12 cellular contexts compared by ENCODE assay signal in the genomic region with DNA sequence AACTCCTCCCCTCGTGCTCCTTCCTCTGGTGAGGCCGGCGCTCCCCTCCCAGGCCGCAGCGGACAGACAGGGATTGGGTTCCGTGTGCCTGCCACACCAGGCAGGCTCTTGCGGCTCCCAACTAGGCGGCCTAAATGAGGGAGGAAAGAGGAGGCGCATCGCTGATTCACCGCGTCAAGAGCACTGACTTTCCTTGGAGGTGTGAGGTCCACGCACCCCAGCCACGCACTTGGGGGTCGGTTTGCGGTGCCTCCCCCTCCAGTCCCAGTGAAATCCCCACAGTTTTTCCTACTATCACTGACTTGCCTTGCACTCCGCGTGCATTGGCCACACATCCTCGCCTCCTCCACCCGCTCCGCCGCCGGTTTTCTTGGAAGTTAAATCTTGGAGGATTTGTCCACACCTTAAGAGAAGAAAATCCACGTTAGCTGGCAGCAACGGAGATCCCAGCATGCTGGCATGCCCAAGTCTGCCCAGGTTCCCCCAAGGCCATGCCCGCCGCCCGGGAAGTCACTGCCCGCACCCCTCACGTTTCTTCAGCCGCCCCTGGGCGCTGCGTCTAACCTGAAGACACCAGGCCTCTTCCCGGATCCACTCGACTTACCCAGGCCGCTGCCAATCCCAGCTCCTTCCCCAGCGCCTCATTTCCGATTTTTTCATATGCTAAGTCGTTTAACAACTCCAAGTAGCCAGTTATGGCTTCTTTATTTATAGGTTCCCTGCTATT. TPM values are rescaled to one million over a fixed set of nuclear protein-coding genes. Genes with fewer than 3 reads are reported as not detected.
A peak's percentile ranks its signal among the peaks of the same experiment; 100 is the strongest.
DNase-seq lines count a peak whose midpoint lies in the region; ATAC-seq and TF ChIP-seq lines count a peak whose summit lies in the region.
"Had no signal": no experiment of that assay in that cellular context is flagged by ENCODE, and none has a peak within 500 bp of the region (broad histone marks: within the 10 kb centered on the region; RNA-seq: fewer than 3 reads in every experiment).

No MANE protein-coding gene starts in this region.

- peaks cover 27% of the 10 kb centered on the region for H3K4me1 Mint-ChIP-seq in T-helper 2 cell treated with Interferon-gamma antibody and Interleukin-4, amounts not matched to agents 5 μg/mL and 100 μg/mL, for 36 hours (ENCODE audit: low read depth)
- H3K4me1 Mint-ChIP-seq in WTC11 (peaks cover 49% of the 10 kb centered on the region), glutamatergic neuron (ENCODE audit: low read depth, unreplicated experiment) (peaks cover 15% of the 10 kb centered on the region)

- peaks cover 71% of the 10 kb centered on the region for H3K27me3 Mint-ChIP-seq in T-helper 2 cell treated with Interferon-gamma antibody and Interleukin-4, amounts not matched to agents 5 μg/mL and 100 μg/mL, for 36 hours (ENCODE audit: low read depth)
- H3K27me3 Mint-ChIP-seq in WTC11 (ENCODE audit: low read depth) (peaks cover 42% of the 10 kb centered on the region), glutamatergic neuron (ENCODE audit: unreplicated experiment) (peaks cover 35% of the 10 kb centered on the region)

- H3K9me3 ChIP-seq in aorta (ENCODE audit: control insufficient read depth, low read length): peaks cover 2% of the 10 kb centered on the region
- H3K9me3 ChIP-seq: colonic mucosa, SJCRH30 had no signal

- intact Hi-C loops in aorta (cut with DNase I): no loop called here

- 17 to 21% methylated on average over 35 to 39 of the region's 39 CpGs for WGBS in aorta, 2 donors

- no peak for ATAC-seq in WTC11
- no peak for ATAC-seq in aorta (ENCODE audit: low FRiP score)

- POLR2A ChIA-PET in WTC11 (lab: Charles Lee): no interaction called here

- no peak overlapping the region for H3K4me3 ChIP-seq in aorta (ENCODE audit: low read length in 2 of 2)

- TF ChIP-seq CTCF in WTC11 (IDR thresholded peaks at IDR 0.05) (no peak), glutamatergic neuron (IDR thresholded peaks at IDR 0.05; ENCODE audit: partially characterized antibody, unreplicated experiment) (no peak)

- CTCF ChIA-PET in WTC11 (lab: Charles Lee): interaction anchor here (0.6 to 2.0 kb wide), 6 partner anchors 9 to 771 kb away, joined by 3 to 8 read pairs (median 4); no protein-coding TSS in a partner anchor

- peaks cover 16% of the 10 kb centered on the region for H3K36me3 Mint-ChIP-seq in T-helper 2 cell treated with Interferon-gamma antibody and Interleukin-4, amounts not matched to agents 5 μg/mL and 100 μg/mL, for 36 hours (ENCODE audit: low read depth)
- H3K36me3 Mint-ChIP-seq in WTC11 (no peaks in the 10 kb centered on the region), glutamatergic neuron (ENCODE audit: unreplicated experiment) (peaks cover 4% of the 10 kb centered on the region)

- peak overlapping the region; percentile 74 for H3K27ac Mint-ChIP-seq in T-helper 2 cell treated with Interferon-gamma antibody and Interleukin-4, amounts not matched to agents 5 μg/mL and 100 μg/mL, for 36 hours
- peak overlapping the region; percentile 97 for H3K27ac Mint-ChIP-seq in WTC11
- H3K27ac Mint-ChIP-seq in glutamatergic neuron (ENCODE audit: unreplicated experiment): no peak overlapping the region

- H3K9me3 Mint-ChIP-seq in T-helper 2 cell treated with Interferon-gamma antibody and Interleukin-4, amounts not matched to agents 5 μg/mL and 100 μg/mL, for 36 hours: peaks cover 20% of the 10 kb centered on the region
- H3K9me3 Mint-ChIP-seq in WTC11 (no peaks in the 10 kb centered on the region), glutamatergic neuron (ENCODE audit: unreplicated experiment) (peaks cover 10% of the 10 kb centered on the region)

- H3K27ac ChIP-seq in aorta (ENCODE audit: low read depth in 1 of 2, low read length in 2 of 2): no peak overlapping the region
- H3K27ac ChIP-seq: colonic mucosa, SJCRH30, tibial artery had no signal

- no peaks in the 10 kb centered on the region for H3K36me3 ChIP-seq in aorta (ENCODE audit: control insufficient read depth in 1 of 2, insufficient read depth in 2 of 2, low read length in 1 of 2)
- H3K36me3 ChIP-seq: colonic mucosa, SJCRH30, tibial artery had no signal

- DNase-seq in T-helper 2 cell treated with Interferon-gamma antibody and Interleukin-4, amounts not matched to agents 5 μg/mL and 100 μg/mL, for 36 hours (ENCODE audit: low spot score): no peak
- no peak for DNase-seq in T-helper 2 cell
- peak; percentile 36 for DNase-seq in WTC11 (ENCODE audit: low spot score)
- peak; percentile 26 for DNase-seq in glutamatergic neuron
- peak; percentile 70 for DNase-seq in retina
- no peak for DNase-seq in aorta
- DNase-seq in HuH-7 (ENCODE audit: low spot score): no peak
- no peak for DNase-seq in NCI-H446 (lab: John Stamatoyannopoulos, UW)
- DNase-seq: colonic mucosa; SJCRH30; stimulated activated CD4-positive, alpha-beta T cell treated with anti-CD3 and anti-CD28 coated beads, Interleukin-4, amount 100 ng/mL, for 1 hour; tibial artery had no signal

- no peaks in the 10 kb centered on the region for H3K27me3 ChIP-seq in aorta (ENCODE audit: control insufficient read depth in 1 of 2, insufficient read depth in 2 of 2, low read length in 1 of 2)
- H3K27me3 ChIP-seq: SJCRH30 had no signal

- no peaks in the 10 kb centered on the region for H3K4me1 ChIP-seq in aorta (ENCODE audit: control insufficient read depth in 1 of 2, insufficient read depth in 2 of 2, low read length in 2 of 2)
- H3K4me1 ChIP-seq: SJCRH30 had no signal

- H3K4me3 Mint-ChIP-seq in T-helper 2 cell treated with Interferon-gamma antibody and Interleukin-4, amounts not matched to agents 5 μg/mL and 100 μg/mL, for 36 hours: peak overlapping the region; percentile 68
- peak overlapping the region; percentile 94 for H3K4me3 Mint-ChIP-seq in WTC11
- peak overlapping the region; percentile 82 for H3K4me3 Mint-ChIP-seq in glutamatergic neuron (ENCODE audit: unreplicated experiment)

TF ChIP-seq in WTC11, 78 proteins besides CTCF, POLR2A, EP300 and RAD21 (continues in another document):
- TF ChIP-seq TEAD1 (CRISPR knock-in tag; IDR thresholded peaks at IDR 0.05) (peak; percentile 7; the same call in 1 of the 2 replicates), ATF1 (CRISPR knock-in tag; IDR thresholded peaks at IDR 0.05) (no peak), FOXK1 (CRISPR knock-in tag; IDR thresholded peaks at IDR 0.05) (no peak), FOXJ3 (CRISPR knock-in tag; IDR thresholded peaks at IDR 0.05; ENCODE audit: borderline replicate concordance) (no peak), FOXP1 (CRISPR knock-in tag; IDR thresholded peaks at IDR 0.05; ENCODE audit: borderline replicate concordance) (no peak), SMAD4 (CRISPR knock-in tag; IDR thresholded peaks at IDR 0.05) (no peak), RELA (CRISPR knock-in tag; IDR thresholded peaks at IDR 0.05; ENCODE audit: borderline replicate concordance) (no peak), SP1 (CRISPR knock-in tag; conservative IDR thresholded peaks at IDR 0.05) (no peak), ETV6 (CRISPR knock-in tag; IDR thresholded peaks at IDR 0.05) (no peak), ZNF396 (CRISPR knock-in tag; IDR thresholded peaks at IDR 0.05; ENCODE audit: borderline replicate concordance) (no peak), ZNF232 (CRISPR knock-in tag; IDR thresholded peaks at IDR 0.05) (0 out of 2 replicates have a peak, but pooled peaks have one; percentile 18)
- TF ChIP-seq, protein P1, sequence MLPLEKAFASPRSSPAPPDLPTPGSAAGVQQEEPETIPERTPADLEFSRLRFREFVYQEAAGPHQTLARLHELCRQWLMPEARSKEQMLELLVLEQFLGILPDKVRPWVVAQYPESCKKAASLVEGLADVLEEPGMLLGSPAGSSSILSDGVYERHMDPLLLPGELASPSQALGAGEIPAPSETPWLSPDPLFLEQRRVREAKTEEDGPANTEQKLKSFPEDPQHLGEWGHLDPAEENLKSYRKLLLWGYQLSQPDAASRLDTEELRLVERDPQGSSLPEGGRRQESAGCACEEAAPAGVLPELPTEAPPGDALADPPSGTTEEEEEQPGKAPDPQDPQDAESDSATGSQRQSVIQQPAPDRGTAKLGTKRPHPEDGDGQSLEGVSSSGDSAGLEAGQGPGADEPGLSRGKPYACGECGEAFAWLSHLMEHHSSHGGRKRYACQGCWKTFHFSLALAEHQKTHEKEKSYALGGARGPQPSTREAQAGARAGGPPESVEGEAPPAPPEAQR (CRISPR knock-in tag; IDR thresholded peaks at IDR 0.05): no peak
- TF ChIP-seq, protein P2, sequence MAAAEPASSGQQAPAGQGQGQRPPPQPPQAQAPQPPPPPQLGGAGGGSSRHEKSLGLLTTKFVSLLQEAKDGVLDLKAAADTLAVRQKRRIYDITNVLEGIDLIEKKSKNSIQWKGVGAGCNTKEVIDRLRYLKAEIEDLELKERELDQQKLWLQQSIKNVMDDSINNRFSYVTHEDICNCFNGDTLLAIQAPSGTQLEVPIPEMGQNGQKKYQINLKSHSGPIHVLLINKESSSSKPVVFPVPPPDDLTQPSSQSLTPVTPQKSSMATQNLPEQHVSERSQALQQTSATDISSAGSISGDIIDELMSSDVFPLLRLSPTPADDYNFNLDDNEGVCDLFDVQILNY (CRISPR knock-in tag; IDR thresholded peaks at IDR 0.05): no peak
- TF ChIP-seq, protein P3, sequence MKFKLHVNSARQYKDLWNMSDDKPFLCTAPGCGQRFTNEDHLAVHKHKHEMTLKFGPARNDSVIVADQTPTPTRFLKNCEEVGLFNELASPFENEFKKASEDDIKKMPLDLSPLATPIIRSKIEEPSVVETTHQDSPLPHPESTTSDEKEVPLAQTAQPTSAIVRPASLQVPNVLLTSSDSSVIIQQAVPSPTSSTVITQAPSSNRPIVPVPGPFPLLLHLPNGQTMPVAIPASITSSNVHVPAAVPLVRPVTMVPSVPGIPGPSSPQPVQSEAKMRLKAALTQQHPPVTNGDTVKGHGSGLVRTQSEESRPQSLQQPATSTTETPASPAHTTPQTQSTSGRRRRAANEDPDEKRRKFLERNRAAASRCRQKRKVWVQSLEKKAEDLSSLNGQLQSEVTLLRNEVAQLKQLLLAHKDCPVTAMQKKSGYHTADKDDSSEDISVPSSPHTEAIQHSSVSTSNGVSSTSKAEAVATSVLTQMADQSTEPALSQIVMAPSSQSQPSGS (CRISPR knock-in tag; IDR thresholded peaks at IDR 0.05; ENCODE audit: borderline replicate concordance, low read depth): no peak

RNA-seq across cellular contexts. Expression of a gene that starts 1.1 kb away (rescaled TPM):
- total RNA-seq in WTC11 (2021) (27.5 to 37.1 TPM (median 34.7 TPM) in 3 replicates), glutamatergic neuron (ENCODE audit: unreplicated experiment) (0.39 TPM), aorta (1 to 10 TPM in 1 of 2 donors, under 1 TPM in 1; 0.52 to 1.7 TPM)
- polyA plus RNA-seq in aorta: not detected

RNA-seq across cellular contexts. Expression of a gene that starts 46.2 kb away (rescaled TPM):
- 17.6 to 25.4 TPM (median 23.7 TPM) in 3 replicates for total RNA-seq in WTC11 (2021)
- 8.4 TPM for total RNA-seq in glutamatergic neuron (ENCODE audit: unreplicated experiment)
- total RNA-seq in aorta: 10 to 100 TPM in 1 of 2 donors, 1 to 10 TPM in 1; 7.9 to 11.0 TPM
- 1 to 10 TPM; 2.4 to 8.9 TPM for polyA plus RNA-seq in aorta

Comparison
In these comparisons a context has a peak if more than half of its experiments do, and no peak if none do; other contexts are left out.
1. DNase-seq: peak in WTC11 (single experiment), glutamatergic neuron (single experiment) and retina (single experiment); none in T-helper 2 cell treated with Interferon-gamma antibody and Interleukin-4, amounts not matched to agents 5 μg/mL and 100 μg/mL, for 36 hours (single experiment), T-helper 2 cell (0 of 5), aorta (0 of 2), HuH-7 (single experiment) and NCI-H446 (0 of 2).
2. RNA of a gene that starts 1.1 kb away (total RNA-seq): 27.5 to 37.1 TPM in WTC11; 0.52 to 1.7 TPM in aorta and 0.39 TPM in glutamatergic neuron (single experiment); every median in the first group is over 10 times any median in the second.
3. Peak in every context shown above with its lines, with median percentiles within 50 percentile points of each other: H3K4me3 Mint-ChIP-seq.